Comparison of ENCODE assay signal across 26 cellular contexts in genomic region chr11:57650739-57651090, GRCh38. TPM values are rescaled to one million over a fixed set of nuclear protein-coding genes. Genes with fewer than 3 reads are reported as not detected.
DNase-seq lines count a peak whose midpoint lies in the region; ATAC-seq and TF ChIP-seq lines count a peak whose summit lies in the region.
"Had no signal": no experiment of that assay in that cellular context is flagged by ENCODE, and none has a peak within 500 bp of the region (broad histone marks: within the 10 kb centered on the region; RNA-seq: fewer than 3 reads in every experiment).

No MANE protein-coding gene starts in this region.

- H3K9me3 ChIP-seq in T-helper 17 cell (ENCODE audit: control insufficient read depth, low read length, poor library complexity, severe bottlenecking) = no peaks in the 10 kb centered on the region
- H3K9me3 ChIP-seq in iPS-18a (ENCODE audit: control insufficient read depth, low read depth, low read length) = no peaks in the 10 kb centered on the region
- no peaks in the 10 kb centered on the region for H3K9me3 ChIP-seq in trophoblast cell (ENCODE audit: insufficient read depth, low read depth, low read length)
- H3K9me3 ChIP-seq in colonic mucosa = no peaks in the 10 kb centered on the region
- H3K9me3 ChIP-seq: body of pancreas, SK-N-SH, upper lobe of left lung had no signal

- H2BK5ac ChIP-seq in trophoblast cell (ENCODE audit: low read depth, low read length, poor library complexity) = no peak overlapping the region

- H3K18ac ChIP-seq in trophoblast cell (ENCODE audit: low read length) = no peak overlapping the region

- no peak overlapping the region for H2AK5ac ChIP-seq in trophoblast cell (ENCODE audit: low read length)

- H3K23ac ChIP-seq in trophoblast cell (ENCODE audit: low read length) = no peak overlapping the region

- H3K79me1 ChIP-seq in trophoblast cell (ENCODE audit: low read length) = peaks cover 2% of the 10 kb centered on the region

- peaks cover 73% of the 10 kb centered on the region for H3K27me3 Mint-ChIP-seq in GM23338 (ENCODE audit: insufficient read depth, low read depth, poor library complexity)
- H3K27me3 Mint-ChIP-seq in T-helper 17 cell = peaks cover 36% of the 10 kb centered on the region

- H4K8ac ChIP-seq in trophoblast cell (ENCODE audit: low read depth, low read length) = no peak overlapping the region

- peaks cover 10% of the 10 kb centered on the region for H3K9me2 ChIP-seq in GM23338 (ENCODE audit: insufficient read depth)
- H3K9me2 ChIP-seq: SK-N-SH had no signal

- H4K91ac ChIP-seq in trophoblast cell (ENCODE audit: low read depth, low read length) = no peak overlapping the region

- H3K27ac ChIP-seq in GM23338 (ENCODE audit: low read depth) (no peak overlapping the region), iPS-18a (ENCODE audit: low read length) (no peak overlapping the region), trophoblast cell (ENCODE audit: low read depth, low read length) (no peak overlapping the region), colonic mucosa (no peak overlapping the region)
- H3K27ac ChIP-seq: body of pancreas, PC-9 had no signal

- H3K27me3 ChIP-seq in GM23338 (ENCODE audit: insufficient read depth) = peaks cover 40% of the 10 kb centered on the region
- peaks cover 46% of the 10 kb centered on the region for H3K27me3 ChIP-seq in iPS-18a (ENCODE audit: control insufficient read depth, insufficient read depth, low read length)
- no peaks in the 10 kb centered on the region for H3K27me3 ChIP-seq in trophoblast cell (ENCODE audit: insufficient read depth, low read length)
- H3K27me3 ChIP-seq in colonic mucosa = peaks cover 36% of the 10 kb centered on the region

- H3K14ac ChIP-seq in trophoblast cell (ENCODE audit: low read length) = no peak overlapping the region

- H3K4me1 ChIP-seq in GM23338 (ENCODE audit: insufficient read depth) = peaks cover 52% of the 10 kb centered on the region
- H3K4me1 ChIP-seq in iPS-18a (ENCODE audit: control insufficient read depth, low read depth, low read length) = peaks cover 44% of the 10 kb centered on the region
- H3K4me1 ChIP-seq in trophoblast cell (ENCODE audit: control insufficient read depth in 1 of 2, insufficient read depth in 2 of 2, low read length in 2 of 2) = peaks cover 32 to 33% of the 10 kb centered on the region in 2 experiments
- no peaks in the 10 kb centered on the region for H3K4me1 ChIP-seq in colonic mucosa

- DNase-seq in GM23338 (ENCODE audit: low spot score) (no peak), T-helper 17 cell (no peak), trophoblast cell (peak; percentile 88 to 91), HUDEP-2 (lab: John Stamatoyannopoulos, UW; ENCODE audit: unreplicated experiment in 76 of 76) (no peak), colonic mucosa (no peak), DMS153 treated with DMSO at 0.1 percent for 48 hours (lab: John Stamatoyannopoulos, UW; ENCODE audit: unreplicated experiment) (no peak)
- DNase-seq: activated CD4-positive, alpha-beta memory T cell treated with anti-CD3 and anti-CD28 coated beads for 36 hours; activated CD4-positive, alpha-beta T cell treated with anti-CD3 and anti-CD28 coated beads for 1 hour; activated CD8-positive, alpha-beta memory T cell treated with anti-CD3 and anti-CD28 coated beads, Interleukin-2, amount 50 U/mL, for 4 hours; activated naive CD4-positive, alpha-beta T cell; body of pancreas; C1 segment of cervical spinal cord; H7; islet precursor cell; left ventricle myocardium superior; NCI-H2029 treated with DMSO at 0.1 percent for 48 hours; NCI-H526 treated with DMSO at 0.1 percent for 48 hours; NK-92 treated with Interleukin-12 subunit alpha and Interleukin-12 subunit beta, amount 100 ng/mL, for 24 hours; PC-9; SK-N-SH; stimulated activated CD4-positive, alpha-beta T cell treated with anti-CD3 and anti-CD28 coated beads, Interleukin-4, amount 100 ng/mL, for 4 hours; upper lobe of left lung had no signal

- H3K79me2 ChIP-seq in GM23338 (replicated peaks; ENCODE audit: insufficient read depth) (no peaks in the 10 kb centered on the region), trophoblast cell (ENCODE audit: control insufficient read depth, insufficient read depth, low read length, poor library complexity) (no peaks in the 10 kb centered on the region)

- TF ChIP-seq CTCF in GM23338 (conservative IDR thresholded peaks at IDR 0.05; ENCODE audit: low read depth in 2 of 2) (no peak), colonic mucosa (IDR thresholded peaks at IDR 0.05) (no peak)

- H3K4ac ChIP-seq in trophoblast cell (ENCODE audit: low read depth, low read length) = no peak overlapping the region

- peaks cover 8% of the 10 kb centered on the region; the same call in 1 of the 2 replicates for H4K20me1 ChIP-seq in GM23338 (replicated peaks; ENCODE audit: insufficient read depth)

- no peaks in the 10 kb centered on the region; the same call in 2 of the 3 replicates for H3K36me3 Mint-ChIP-seq in GM23338 (ENCODE audit: low read depth)
- H3K36me3 Mint-ChIP-seq in T-helper 17 cell (ENCODE audit: low read depth) = peaks cover 4% of the 10 kb centered on the region
- H3K36me3 Mint-ChIP-seq: activated CD4-positive, alpha-beta memory T cell treated with anti-CD3 and anti-CD28 coated beads for 36 hours had no signal

- H3K27ac Mint-ChIP-seq in GM23338 (no peak overlapping the region), T-helper 17 cell (peak overlapping the region; percentile 88)

- H3K9me3 Mint-ChIP-seq in GM23338 = peaks cover 13% of the 10 kb centered on the region
- H3K9me3 Mint-ChIP-seq: activated CD4-positive, alpha-beta memory T cell treated with anti-CD3 and anti-CD28 coated beads for 36 hours; T-helper 1 cell treated with Interleukin-12 subunit alpha and Interleukin-12 subunit beta and Interleukin-4 antibody, amounts not matched to agents 30 μg/mL and 1 μg/mL, for 36 hours had no signal

- no peak overlapping the region for H2AFZ ChIP-seq in GM23338
- H2AFZ ChIP-seq in trophoblast cell (ENCODE audit: insufficient read depth, low read length, poor library complexity) = no peak overlapping the region
- H2AFZ ChIP-seq: PC-9 had no signal

- no peak overlapping the region for H4K12ac ChIP-seq in trophoblast cell (ENCODE audit: low read depth, low read length)

- peak overlapping the region; percentile 53 for H3K4me3 Mint-ChIP-seq in GM23338
- no peak overlapping the region for H3K4me3 Mint-ChIP-seq in T-helper 17 cell

- H3K4me2 ChIP-seq in GM23338 (peak overlapping the region; percentile 98), trophoblast cell (ENCODE audit: low read length) (no peak overlapping the region)

- intact Hi-C loops in colonic mucosa (cut with DNase I) = no loop called here

- ATAC-seq in GM23338 = no peak
- no peak for ATAC-seq in T-helper 17 cell
- ATAC-seq: body of pancreas had no signal

- H3K9ac ChIP-seq in iPS-18a (ENCODE audit: low read length) = no peak overlapping the region
- no peak overlapping the region for H3K9ac ChIP-seq in trophoblast cell (ENCODE audit: low read length)
- no peak overlapping the region for H3K9ac ChIP-seq in colonic mucosa (ENCODE audit: low read depth in 2 of 2, low read length in 2 of 2)
- H3K9ac ChIP-seq: SK-N-SH had no signal

- H3K36me3 ChIP-seq in GM23338 (ENCODE audit: insufficient read depth) = no peaks in the 10 kb centered on the region
- no peaks in the 10 kb centered on the region for H3K36me3 ChIP-seq in iPS-18a (ENCODE audit: control insufficient read depth, low read depth, low read length)
- H3K36me3 ChIP-seq in trophoblast cell (ENCODE audit: control insufficient read depth in 1 of 2, insufficient read depth in 2 of 2, low read length in 2 of 2) = no peaks in the 10 kb centered on the region
- H3K36me3 ChIP-seq in colonic mucosa = no peaks in the 10 kb centered on the region
- H3K36me3 ChIP-seq: upper lobe of left lung had no signal

- peaks cover 37% of the 10 kb centered on the region for H3F3A ChIP-seq in GM23338 (replicated peaks; ENCODE audit: low read depth)

- H3K4me1 Mint-ChIP-seq in GM23338 = peaks cover 69% of the 10 kb centered on the region
- peaks cover 30% of the 10 kb centered on the region for H3K4me1 Mint-ChIP-seq in T-helper 17 cell

- no peak overlapping the region for H2BK12ac ChIP-seq in trophoblast cell (ENCODE audit: low read length)

- H3K4me3 ChIP-seq in GM23338 (peak overlapping the region; percentile 73), iPS-18a (ENCODE audit: low read length) (peak overlapping the region; percentile 54), trophoblast cell (ENCODE audit: low read depth, low read length) (no peak overlapping the region), colonic mucosa (no peak overlapping the region)
- H3K4me3 ChIP-seq: body of pancreas, PC-9 had no signal

- no peak overlapping the region for H2BK120ac ChIP-seq in trophoblast cell (ENCODE audit: insufficient read depth, low read length, poor library complexity)

- no CpG with 5 or more reads among the region's 5 CpGs for WGBS in trophoblast cell (ENCODE audit: extremely low coverage, insufficient coverage, insufficient read length)

TF ChIP-seq in GM23338, 12 proteins besides CTCF, POLR2A, EP300 and RAD21 (continues in another document):
- TF ChIP-seq NANOG (IDR thresholded peaks at IDR 0.05; ENCODE audit: borderline replicate concordance) = no peak

RNA-seq across cellular contexts. Expression of gene YPEL4, which starts 1.0 kb away (rescaled TPM):
- 0.82 TPM in 1 of 2 replicates, not detected in the other for total RNA-seq in GM23338 (2014; rRNA removed; shearing (Covaris generic))
- polyA plus RNA-seq in GM23338 (2016; fragmentation: Nextera tagmentation; extraction: Ambion mirVana) = 1.1 and 1.2 TPM in 2 replicates
- total RNA-seq in T-helper 17 cell (1 to 10 TPM; 1.2 to 1.8 TPM), colonic mucosa (under 1 TPM; 0.44 to 0.98 TPM)
- polyA plus RNA-seq in trophoblast cell (2013) = 1.2 TPM in 2 replicates
- total RNA-seq: Daoy, H7 had no signal

RNA-seq across cellular contexts. Expression of gene CLP1, which starts 6.8 kb away (rescaled TPM):
- 25.2 and 25.4 TPM in 2 replicates for total RNA-seq in GM23338 (2014; rRNA removed; shearing (Covaris generic))
- polyA plus RNA-seq in GM23338 (2016; fragmentation: Nextera tagmentation; extraction: Ambion mirVana) = 14.4 and 16.8 TPM in 2 replicates
- total RNA-seq in T-helper 17 cell (10 to 100 TPM; 11.7 to 22.7 TPM), colonic mucosa (10 to 100 TPM; 13.5 to 14.9 TPM)
- 23.0 and 24.2 TPM in 2 replicates for polyA plus RNA-seq in trophoblast cell (2013)

RNA-seq across cellular contexts. Expression of gene ZDHHC5, which starts 17.2 kb away (rescaled TPM):
- total RNA-seq in GM23338 (2014; rRNA removed; shearing (Covaris generic)) = 35.7 and 42.3 TPM in 2 replicates
- polyA plus RNA-seq in GM23338 (2016; fragmentation: Nextera tagmentation; extraction: Ambion mirVana) = 15.7 and 16.9 TPM in 2 replicates
- 10 to 100 TPM; 51.9 to 55.6 TPM for total RNA-seq in T-helper 17 cell
- 77.3 and 80.9 TPM in 2 replicates for polyA plus RNA-seq in trophoblast cell (2013)
- total RNA-seq in colonic mucosa = 10 to 100 TPM; 80.2 to 82.1 TPM

RNA-seq across cellular contexts. Expression of gene SERPING1, which starts 53.2 kb away (rescaled TPM):
- total RNA-seq in GM23338 (2014; rRNA removed; shearing (Covaris generic)) = 40.8 and 42.3 TPM in 2 replicates
- polyA plus RNA-seq in GM23338 (2016; fragmentation: Nextera tagmentation; extraction: Ambion mirVana) = 49.8 and 54.7 TPM in 2 replicates
- total RNA-seq in T-helper 17 cell (under 1 TPM in 1 of 2 donors, not detected in 1; 0.57 TPM), colonic mucosa (10 to 100 TPM; 18.7 to 57.5 TPM)
- 42.0 and 48.8 TPM in 2 replicates for polyA plus RNA-seq in trophoblast cell (2013)
- total RNA-seq: Daoy, HT1080 had no signal

Comparison
In these comparisons a context has a peak if more than half of its experiments do, and no peak if none do; other contexts are left out.
1. DNase-seq: peak in trophoblast cell (2 of 2); none in GM23338 (single experiment), T-helper 17 cell (0 of 3), HUDEP-2 (0 of 76), colonic mucosa (single experiment) and DMS153 treated with DMSO at 0.1 percent for 48 hours (single experiment).
2. H3K4me3 ChIP-seq: peak in GM23338 (single experiment) and iPS-18a (single experiment); none in trophoblast cell (single experiment) and colonic mucosa (single experiment).